In the genomic region with DNA sequence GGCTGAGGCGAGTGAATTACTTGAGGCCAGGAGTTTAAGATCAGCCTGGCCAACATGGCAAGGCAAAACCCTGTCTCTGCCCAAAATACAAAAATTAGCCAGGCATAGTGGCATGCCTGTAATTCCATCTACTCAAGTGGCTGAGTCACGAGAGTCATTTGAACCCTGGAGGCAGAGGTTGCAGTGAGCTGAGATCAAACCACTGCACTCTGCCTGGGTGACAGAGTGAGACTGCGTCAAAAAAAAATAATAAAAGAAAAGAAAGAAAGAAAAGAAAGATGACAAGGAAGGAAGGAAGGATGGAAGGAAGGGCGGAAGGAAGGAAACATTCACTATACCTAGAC, we compare ENCODE assay signal across 24 cellular contexts.
A peak's percentile ranks its signal among the peaks of the same experiment; 100 is the strongest.
DNase-seq lines count a peak whose midpoint lies in the region; ATAC-seq lines count a peak whose summit lies in the region.
"Had no signal": no experiment of that assay in that cellular context is flagged by ENCODE, and none has a peak within 500 bp of the region (broad histone marks: within the 10 kb centered on the region; RNA-seq: fewer than 3 reads in every experiment).

No MANE protein-coding gene starts in this region.

- H3K4me1 Mint-ChIP-seq in stimulated activated memory B cell treated with anti-CD40 and anti-IgM and Interleukin-4, amounts not matched to agents 10 μg/mL and 1 μg/mL and 100 μg/mL, for 72 hours, result peaks cover 16% of the 10 kb centered on the region
- H3K4me1 Mint-ChIP-seq: CD4-positive, alpha-beta memory T cell; CD4-positive, CD25-positive, alpha-beta regulatory T cell; CD8-positive, alpha-beta memory T cell had no signal

- no peak overlapping the region for H3K9ac ChIP-seq in BLaER1
- H3K9ac ChIP-seq in trophoblast cell (ENCODE audit: low read length), result no peak overlapping the region

- no peak overlapping the region for H4K91ac ChIP-seq in trophoblast cell (ENCODE audit: low read depth, low read length)

- no peak overlapping the region for H2BK5ac ChIP-seq in trophoblast cell (ENCODE audit: low read depth, low read length, poor library complexity)

- H3K36me3 ChIP-seq in BLaER1, result no peaks in the 10 kb centered on the region
- no peaks in the 10 kb centered on the region for H3K36me3 ChIP-seq in trophoblast cell (ENCODE audit: control insufficient read depth in 1 of 2, insufficient read depth in 2 of 2, low read length in 2 of 2)

- no peak overlapping the region for H2BK120ac ChIP-seq in trophoblast cell (ENCODE audit: insufficient read depth, low read length, poor library complexity)

- H3K27me3 ChIP-seq in BLaER1, result no peaks in the 10 kb centered on the region
- H3K27me3 ChIP-seq in trophoblast cell (ENCODE audit: insufficient read depth, low read length), result no peaks in the 10 kb centered on the region

- H3K27me3 Mint-ChIP-seq in stimulated activated memory B cell treated with anti-CD40 and anti-IgM and Interleukin-4, amounts not matched to agents 10 μg/mL and 1 μg/mL and 100 μg/mL, for 72 hours, result no peaks in the 10 kb centered on the region
- H3K27me3 Mint-ChIP-seq: B cell had no signal

- peaks cover 28% of the 10 kb centered on the region for H3K4me1 ChIP-seq in BLaER1
- H3K4me1 ChIP-seq in trophoblast cell (ENCODE audit: control insufficient read depth in 1 of 2, insufficient read depth in 2 of 2, low read length in 2 of 2), result no peaks in the 10 kb centered on the region
- H3K4me1 ChIP-seq: A549 had no signal

- H3K36me3 Mint-ChIP-seq in stimulated activated memory B cell treated with anti-CD40 and anti-IgM and Interleukin-4, amounts not matched to agents 10 μg/mL and 1 μg/mL and 100 μg/mL, for 72 hours, result peaks cover 4% of the 10 kb centered on the region
- H3K36me3 Mint-ChIP-seq: CD4-positive, alpha-beta memory T cell; CD4-positive, CD25-positive, alpha-beta regulatory T cell had no signal

- no peaks in the 10 kb centered on the region for H3K79me1 ChIP-seq in trophoblast cell (ENCODE audit: low read length)

- no CpG with 5 or more reads among the region's 4 CpGs for WGBS in trophoblast cell (ENCODE audit: extremely low coverage, insufficient coverage, insufficient read length)

- no peak overlapping the region for H2AFZ ChIP-seq in trophoblast cell (ENCODE audit: insufficient read depth, low read length, poor library complexity)

- DNase-seq in EL (peak; percentile 1), trophoblast cell (peak; percentile 54 to 68), mucosa of gallbladder (ENCODE audit: low spot score) (no peak)
- DNase-seq: AML-193; C1 segment of cervical spinal cord; CD4-positive, alpha-beta memory T cell; CD4-positive, CD25-positive, alpha-beta regulatory T cell; CD8-positive, alpha-beta memory T cell; COR-L47; DMS 273 treated with DMSO at 0.1 percent for 48 hours; DMS153; DMS53; DMS79; DND-41; GDM1 had no signal

- no peaks in the 10 kb centered on the region for H4K20me1 ChIP-seq in BLaER1

- no peak overlapping the region for H3K4me3 Mint-ChIP-seq in stimulated activated memory B cell treated with anti-CD40 and anti-IgM and Interleukin-4, amounts not matched to agents 10 μg/mL and 1 μg/mL and 100 μg/mL, for 72 hours
- H3K4me3 Mint-ChIP-seq: B cell; CD14-positive monocyte; CD4-positive, alpha-beta memory T cell; CD4-positive, CD25-positive, alpha-beta regulatory T cell; CD8-positive, alpha-beta memory T cell had no signal

- H3K4me3 ChIP-seq in BLaER1 (no peak overlapping the region), trophoblast cell (ENCODE audit: low read depth, low read length) (no peak overlapping the region)
- H3K4me3 ChIP-seq: A549, GM12878 had no signal

- H3K9me3 ChIP-seq in BLaER1 (no peaks in the 10 kb centered on the region), trophoblast cell (ENCODE audit: insufficient read depth, low read depth, low read length) (no peaks in the 10 kb centered on the region)
- H3K9me3 ChIP-seq: A549 had no signal

- ATAC-seq in stimulated activated memory B cell treated with anti-CD40 and anti-IgM and Interleukin-4, amounts not matched to agents 10 μg/mL and 1 μg/mL and 100 μg/mL, for 72 hours, result no peak
- ATAC-seq in HG03457 (IDR thresholded peaks at IDR 0.05; ENCODE audit: unreplicated experiment) (no peak), GM18868 (IDR thresholded peaks at IDR 0.05; ENCODE audit: unreplicated experiment) (no peak)
- ATAC-seq: A549, GM12878 had no signal

- no peak overlapping the region for H3K4ac ChIP-seq in trophoblast cell (ENCODE audit: low read depth, low read length)

- H3K27ac ChIP-seq in BLaER1 (no peak overlapping the region), trophoblast cell (ENCODE audit: low read depth, low read length) (no peak overlapping the region)
- H3K27ac ChIP-seq: 22Rv1, A549 had no signal

- H3K18ac ChIP-seq in trophoblast cell (ENCODE audit: low read length), result no peak overlapping the region

- no peak overlapping the region for H2AK5ac ChIP-seq in trophoblast cell (ENCODE audit: low read length)

- no peak overlapping the region for H4K12ac ChIP-seq in trophoblast cell (ENCODE audit: low read depth, low read length)

- H4K8ac ChIP-seq in trophoblast cell (ENCODE audit: low read depth, low read length), result no peak overlapping the region

- H3K27ac Mint-ChIP-seq in stimulated activated memory B cell treated with anti-CD40 and anti-IgM and Interleukin-4, amounts not matched to agents 10 μg/mL and 1 μg/mL and 100 μg/mL, for 72 hours, result peak overlapping the region; percentile 49
- H3K27ac Mint-ChIP-seq: B cell; CD4-positive, alpha-beta memory T cell; CD8-positive, alpha-beta memory T cell had no signal

- H3K4me2 ChIP-seq in BLaER1 (peak overlapping the region; percentile 17; the same call in 1 of the 2 replicates), trophoblast cell (ENCODE audit: low read length) (no peak overlapping the region)
- H3K4me2 ChIP-seq: A549 had no signal

- H3K9me3 Mint-ChIP-seq in stimulated activated memory B cell treated with anti-CD40 and anti-IgM and Interleukin-4, amounts not matched to agents 10 μg/mL and 1 μg/mL and 100 μg/mL, for 72 hours, result peaks cover 11% of the 10 kb centered on the region

- H3K23ac ChIP-seq in trophoblast cell (ENCODE audit: low read length), result no peak overlapping the region

- H2BK12ac ChIP-seq in trophoblast cell (ENCODE audit: low read length), result no peak overlapping the region

- H3K14ac ChIP-seq in trophoblast cell (ENCODE audit: low read length), result no peak overlapping the region

- H3K79me2 ChIP-seq in trophoblast cell (ENCODE audit: control insufficient read depth, insufficient read depth, low read length, poor library complexity), result no peaks in the 10 kb centered on the region
